Comparison of ENCODE assay signal across 35 cellular contexts in the genomic region with DNA sequence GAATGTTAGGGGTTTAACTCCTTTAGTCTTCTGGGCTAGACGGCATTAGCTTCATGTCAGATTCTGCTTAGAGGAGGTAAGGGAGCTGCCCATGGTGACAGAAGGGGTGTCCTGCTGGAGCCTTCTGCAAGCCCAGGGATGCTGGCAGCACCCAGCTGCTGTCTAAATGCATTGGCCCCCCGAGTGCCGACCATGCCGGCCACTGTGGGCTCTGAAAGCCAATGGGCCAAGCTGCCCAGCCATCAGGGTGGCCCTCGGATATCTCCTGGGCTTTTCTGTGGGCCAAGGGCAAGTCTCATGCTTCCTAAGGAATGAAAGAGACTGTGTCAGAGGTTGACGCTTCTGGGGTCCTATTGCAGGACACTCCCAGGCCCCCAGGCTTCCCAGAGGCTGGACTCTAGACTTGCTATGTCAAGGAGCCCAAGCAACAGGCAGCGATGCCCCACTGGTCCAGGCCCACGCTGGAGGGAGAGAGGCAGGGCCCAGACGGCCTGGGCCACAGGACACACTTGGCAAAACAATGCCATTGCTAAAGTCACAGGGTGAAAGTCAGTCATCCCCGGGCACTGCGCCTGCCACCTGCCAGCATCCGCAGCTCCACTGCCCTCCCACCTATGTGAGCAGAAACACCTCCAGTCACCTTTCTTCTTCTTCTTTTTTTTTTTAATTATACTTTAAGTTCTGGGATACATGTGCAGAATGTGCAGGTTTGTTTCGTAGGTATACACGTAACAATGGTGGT.
"Had no signal": no experiment of that assay in that cellular context is flagged by ENCODE, and none has a peak within 500 bp of the region (broad histone marks: within the 10 kb centered on the region; RNA-seq: fewer than 3 reads in every experiment).

No MANE protein-coding gene starts in this region.

- H3K36me3 ChIP-seq: adrenal gland, brain microvascular endothelial cell, breast epithelium had no signal

- H3K4me3 ChIP-seq: adrenal gland, body of pancreas, breast epithelium had no signal

- H3K27ac ChIP-seq: adrenal gland, body of pancreas, brain microvascular endothelial cell, breast epithelium, VCaP had no signal

- H3K4me1 ChIP-seq: body of pancreas, breast epithelium had no signal

- DNase-seq: activated B cell treated with CpG ODN at 0.5 μM for 24 hours; activated CD4-positive, alpha-beta memory T cell treated with anti-CD3 and anti-CD28 coated beads for 36 hours; activated CD4-positive, alpha-beta T cell treated with anti-CD3 and anti-CD28 coated beads for 4 hours; activated CD4-positive, alpha-beta T cell treated with anti-CD3 and anti-CD28 coated beads, Interleukin-2, amount 10 ng/mL, durations not matched to agents 24 days and 14 days; activated CD4-positive, alpha-beta T cell treated with anti-CD3 and anti-CD28 coated beads, Interleukin-2, amount 50 U/mL, for 1 hour; activated CD4-positive, alpha-beta T cell treated with anti-CD3 and anti-CD28 coated beads, Interleukin-2, amount 50 U/mL, for 4 hours; activated CD4-positive, CD25-positive, alpha-beta regulatory T cell treated with anti-CD3 and anti-CD28 coated beads, Interleukin-2, amount 50 U/mL, for 72 hours; activated CD8-positive, alpha-beta memory T cell treated with anti-CD3 and anti-CD28 coated beads, Interleukin-2, amount 50 U/mL, for 4 hours; activated CD8-positive, alpha-beta T cell treated with anti-CD3 and anti-CD28 coated beads for 36 hours; activated effector memory CD4-positive, alpha-beta T cell treated with anti-CD3 and anti-CD28 coated beads, Interleukin-2, amount 50 U/mL, for 16 hours; activated gamma-delta T cell treated with Interleukin-2 at 50 U/mL for 16 hours; activated naive CD4-positive, alpha-beta T cell; activated naive CD4-positive, alpha-beta T cell treated with anti-CD3 and anti-CD28 coated beads for 36 hours; activated naive CD4-positive, alpha-beta T cell treated with anti-CD3 and anti-CD28 coated beads, Interleukin-2, amount 50 U/mL, for 16 hours; activated naive CD8-positive, alpha-beta T cell treated with anti-CD3 and anti-CD28 coated beads for 36 hours; activated T-cell treated with anti-CD3 and anti-CD28 coated beads for 4 hours; activated T-cell treated with anti-CD3 and anti-CD28 coated beads, Interleukin-2, amount 50 U/mL, for 1 hour; activated T-cell treated with anti-CD3 and anti-CD28 coated beads, Interleukin-2, amount 50 U/mL, for 4 hours; activated T-cell treated with anti-CD3 and anti-CD28 coated beads, Interleukin-2, amount 50 U/mL, for 72 hours; adrenal gland; amniotic stem cell; aorta; body of pancreas; brain microvascular endothelial cell; central memory CD4-positive, alpha-beta T cell; T-helper 1 cell; T-helper 2 cell; T-helper 9 cell had no signal

- H3K36me3 Mint-ChIP-seq: activated CD4-positive, alpha-beta memory T cell treated with anti-CD3 and anti-CD28 coated beads for 36 hours; activated naive CD4-positive, alpha-beta T cell treated with anti-CD3 and anti-CD28 coated beads, Interleukin-2, amount 50 U/mL, for 72 hours; activated naive CD8-positive, alpha-beta T cell treated with anti-CD3 and anti-CD28 coated beads for 36 hours had no signal

- H3K4me3 Mint-ChIP-seq: activated B cell treated with CpG ODN at 0.5 μM for 24 hours; activated CD4-positive, alpha-beta memory T cell treated with anti-CD3 and anti-CD28 coated beads for 36 hours; activated CD4-positive, alpha-beta T cell treated with anti-CD3 and anti-CD28 coated beads, Interleukin-2, amount 10 ng/mL, durations not matched to agents 24 days and 14 days; activated CD8-positive, alpha-beta T cell treated with anti-CD3 and anti-CD28 coated beads for 36 hours; activated naive CD4-positive, alpha-beta T cell treated with anti-CD3 and anti-CD28 coated beads for 36 hours; activated naive CD8-positive, alpha-beta T cell treated with anti-CD3 and anti-CD28 coated beads for 36 hours; activated T-cell treated with anti-CD3 and anti-CD28 coated beads, Interleukin-2, amount 50 U/mL, for 4 hours; activated T-cell treated with anti-CD3 and anti-CD28 coated beads, Interleukin-2, amount 50 U/mL, for 72 hours; activated T-helper 1 cell treated with anti-CD3 and anti-CD28 coated beads, Interleukin-12 subunit alpha, Interleukin-12 subunit beta, Interleukin-2, Interleukin-4 antibody, amounts not matched to agents 30 ng/mL and 10 ng/mL and 1 ng/mL, durations not matched to agents 14 hours and 24 hours and 36 hours; activated T-helper 17 cell treated with anti-CD3 and anti-CD28 coated beads, Interleukin-2, amount 50 U/mL, for 72 hours; T-helper 1 cell treated with Interleukin-12 subunit alpha and Interleukin-12 subunit beta and Interleukin-4 antibody, amounts not matched to agents 30 μg/mL and 1 μg/mL, for 36 hours; T-helper 2 cell treated with Interferon-gamma antibody and Interleukin-4, amounts not matched to agents 5 μg/mL and 100 μg/mL, for 36 hours had no signal

- H3K27me3 ChIP-seq: adrenal gland, body of pancreas, brain microvascular endothelial cell had no signal

- H3K9me3 Mint-ChIP-seq: activated B cell treated with CpG ODN at 0.5 μM for 24 hours; activated CD4-positive, alpha-beta memory T cell treated with anti-CD3 and anti-CD28 coated beads for 36 hours; activated CD4-positive, alpha-beta T cell treated with anti-CD3 and anti-CD28 coated beads, Interleukin-2, amount 10 ng/mL, durations not matched to agents 24 days and 14 days; activated CD8-positive, alpha-beta T cell treated with anti-CD3 and anti-CD28 coated beads for 36 hours; activated naive CD4-positive, alpha-beta T cell treated with anti-CD3 and anti-CD28 coated beads for 36 hours; activated naive CD4-positive, alpha-beta T cell treated with anti-CD3 and anti-CD28 coated beads, Interleukin-2, amount 50 U/mL, for 72 hours; activated naive CD8-positive, alpha-beta T cell treated with anti-CD3 and anti-CD28 coated beads for 36 hours; activated T-cell treated with anti-CD3 and anti-CD28 coated beads, Interleukin-2, amount 50 U/mL, for 4 hours; activated T-cell treated with anti-CD3 and anti-CD28 coated beads, Interleukin-2, amount 50 U/mL, for 72 hours; activated T-helper 1 cell treated with anti-CD3 and anti-CD28 coated beads, Interleukin-12 subunit alpha, Interleukin-12 subunit beta, Interleukin-2, Interleukin-4 antibody, amounts not matched to agents 30 ng/mL and 10 ng/mL and 1 ng/mL, durations not matched to agents 14 hours and 24 hours and 36 hours; activated T-helper 17 cell treated with anti-CD3 and anti-CD28 coated beads, Interleukin-2, amount 50 U/mL, for 72 hours; T-helper 1 cell treated with Interleukin-12 subunit alpha and Interleukin-12 subunit beta and Interleukin-4 antibody, amounts not matched to agents 30 μg/mL and 1 μg/mL, for 36 hours; T-helper 2 cell treated with Interferon-gamma antibody and Interleukin-4, amounts not matched to agents 5 μg/mL and 100 μg/mL, for 36 hours had no signal

- H3K4me1 Mint-ChIP-seq: activated B cell treated with CpG ODN at 0.5 μM for 24 hours; activated CD4-positive, alpha-beta T cell treated with anti-CD3 and anti-CD28 coated beads, Interleukin-2, amount 10 ng/mL, durations not matched to agents 24 days and 14 days; activated naive CD8-positive, alpha-beta T cell treated with anti-CD3 and anti-CD28 coated beads for 36 hours; activated T-helper 17 cell treated with anti-CD3 and anti-CD28 coated beads, Interleukin-2, amount 50 U/mL, for 72 hours had no signal

- H3K27ac Mint-ChIP-seq: activated B cell treated with CpG ODN at 0.5 μM for 24 hours; activated CD4-positive, alpha-beta memory T cell treated with anti-CD3 and anti-CD28 coated beads for 36 hours; activated CD4-positive, alpha-beta T cell treated with anti-CD3 and anti-CD28 coated beads, Interleukin-2, amount 10 ng/mL, durations not matched to agents 24 days and 14 days; activated CD8-positive, alpha-beta T cell treated with anti-CD3 and anti-CD28 coated beads for 36 hours; activated naive CD4-positive, alpha-beta T cell treated with anti-CD3 and anti-CD28 coated beads for 36 hours; activated naive CD8-positive, alpha-beta T cell treated with anti-CD3 and anti-CD28 coated beads for 36 hours; activated T-cell treated with anti-CD3 and anti-CD28 coated beads, Interleukin-2, amount 50 U/mL, for 72 hours; activated T-helper 1 cell treated with anti-CD3 and anti-CD28 coated beads, Interleukin-12 subunit alpha, Interleukin-12 subunit beta, Interleukin-2, Interleukin-4 antibody, amounts not matched to agents 30 ng/mL and 10 ng/mL and 1 ng/mL, durations not matched to agents 14 hours and 24 hours and 36 hours; activated T-helper 17 cell treated with anti-CD3 and anti-CD28 coated beads, Interleukin-2, amount 50 U/mL, for 72 hours; T-helper 1 cell treated with Interleukin-12 subunit alpha and Interleukin-12 subunit beta and Interleukin-4 antibody, amounts not matched to agents 30 μg/mL and 1 μg/mL, for 36 hours; T-helper 2 cell treated with Interferon-gamma antibody and Interleukin-4, amounts not matched to agents 5 μg/mL and 100 μg/mL, for 36 hours had no signal

- H3K9me3 ChIP-seq: adrenal gland, body of pancreas, breast epithelium had no signal
